8 cellular contexts compared by ENCODE assay signal in the genomic region with DNA sequence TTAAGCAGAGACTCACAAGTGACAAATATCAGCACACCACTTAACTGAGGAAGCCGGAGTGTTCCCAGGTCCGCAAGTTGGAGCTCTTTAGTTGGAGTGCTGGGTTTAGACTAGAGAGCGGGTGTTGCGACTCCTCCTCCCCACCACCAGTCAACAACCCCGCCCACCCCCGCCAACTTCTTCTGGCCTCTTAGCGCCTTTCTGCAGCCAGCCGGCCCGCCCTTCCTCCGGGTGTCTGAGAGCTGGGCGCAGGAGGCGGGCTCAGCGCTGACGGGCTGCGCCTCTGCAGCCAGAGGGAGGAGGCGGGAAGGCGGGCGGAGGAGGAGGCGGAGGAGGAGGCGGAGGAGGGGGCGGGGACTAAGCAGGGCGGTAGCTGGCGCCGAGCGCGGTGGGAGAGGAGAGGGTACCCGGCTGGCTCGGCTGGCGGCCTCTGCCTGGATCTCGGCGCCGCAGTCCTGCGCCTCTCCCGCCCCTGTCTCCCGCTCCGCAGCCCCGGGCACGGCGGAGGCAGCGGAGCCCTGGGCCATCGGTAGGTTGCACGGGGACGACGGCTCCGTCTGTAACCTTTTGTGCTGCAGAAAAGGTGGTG. TPM values are rescaled to one million over a fixed set of nuclear protein-coding genes. Genes with fewer than 3 reads are reported as not detected.
DNase-seq lines count a peak whose midpoint lies in the region; ATAC-seq and TF ChIP-seq lines count a peak whose summit lies in the region.

A gene with protein sequence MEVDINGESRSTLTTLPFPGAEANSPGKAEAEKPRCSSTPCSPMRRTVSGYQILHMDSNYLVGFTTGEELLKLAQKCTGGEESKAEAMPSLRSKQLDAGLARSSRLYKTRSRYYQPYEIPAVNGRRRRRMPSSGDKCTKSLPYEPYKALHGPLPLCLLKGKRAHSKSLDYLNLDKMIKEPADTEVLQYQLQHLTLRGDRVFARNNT (plus strand): TSS at position 396 of the 589 bp plus-strand sequence. CDS start 17,157 bp downstream, outside the sequence.

- TF ChIP-seq CTCF in GM13976 (IDR thresholded peaks at IDR 0.05; ENCODE audit: borderline replicate concordance, control extremely low read depth, extremely low read depth, insufficient read depth, missing control alignments), result no peak
- TF ChIP-seq CTCF in tibial nerve (IDR thresholded peaks at IDR 0.05), result peak in 1 of 5 experiments; percentile 11

- peaks cover 17% of the 10 kb centered on the region for H3K79me1 ChIP-seq in trophoblast cell (ENCODE audit: low read length)

- no peak within 1 kb of the TSS for H3K23ac ChIP-seq in trophoblast cell (ENCODE audit: low read length)

- H3K4me3 ChIP-seq in trophoblast cell (ENCODE audit: low read depth, low read length) (peak within 1 kb of the TSS; percentile 90), tibial nerve (peak within 1 kb of the TSS; percentile 71 to 96 (median 85))

- H3K9me3 Mint-ChIP-seq in T-cell, result no peaks in the 10 kb centered on the region

- TF ChIP-seq POLR2A in tibial nerve (IDR thresholded peaks at IDR 0.05), result peak in 1 of 2 donors; percentile 65

- in situ Hi-C loops in GM13976 (cut with MboI; ENCODE audit: low sequenced_read_pairs, unreplicated experiment), result no loop called here

- H2BK120ac ChIP-seq in trophoblast cell (ENCODE audit: insufficient read depth, low read length, poor library complexity), result peak within 1 kb of the TSS; percentile 88

- H3K4me2 ChIP-seq in trophoblast cell (ENCODE audit: low read length), result peak within 1 kb of the TSS; percentile 91

- TF ChIP-seq EP300 in tibial nerve (IDR thresholded peaks at IDR 0.05), result peak in 1 of 2 donors; percentile 75

- ATAC-seq in HG02852 (IDR thresholded peaks at IDR 0.05; ENCODE audit: unreplicated experiment) (peak; percentile 80), T-cell (replicated peaks in 1 of 4) (peak; percentile 91 to 94 (median 92))

- peak within 1 kb of the TSS; percentile 82 for H4K91ac ChIP-seq in trophoblast cell (ENCODE audit: low read depth, low read length)

- peak within 1 kb of the TSS; percentile 92 for H3K9ac ChIP-seq in trophoblast cell (ENCODE audit: low read length)

- H3K14ac ChIP-seq in trophoblast cell (ENCODE audit: low read length), result peak within 1 kb of the TSS; percentile 99

- H3K27me3 ChIP-seq in trophoblast cell (ENCODE audit: insufficient read depth, low read length) (no peaks in the 10 kb centered on the region), tibial nerve (no peaks in the 10 kb centered on the region)

- peak within 1 kb of the TSS; percentile 99 for H3K4ac ChIP-seq in trophoblast cell (ENCODE audit: low read depth, low read length)

- H4K8ac ChIP-seq in trophoblast cell (ENCODE audit: low read depth, low read length), result peak within 1 kb of the TSS; percentile 70

- H2AK5ac ChIP-seq in trophoblast cell (ENCODE audit: low read length), result peak within 1 kb of the TSS; percentile 85

- H3K36me3 ChIP-seq in trophoblast cell (ENCODE audit: control insufficient read depth in 1 of 2, insufficient read depth in 2 of 2, low read length in 2 of 2) (no peaks in the 10 kb centered on the region), tibial nerve (no peaks in the 10 kb centered on the region)

- H3K18ac ChIP-seq in trophoblast cell (ENCODE audit: low read length), result peak within 1 kb of the TSS; percentile 96

- H3K27ac ChIP-seq in trophoblast cell (ENCODE audit: low read depth, low read length), result peak within 1 kb of the TSS; percentile 87
- peak within 1 kb of the TSS; percentile 62 to 92 (median 90) for H3K27ac ChIP-seq in tibial nerve

- DNase-seq in GM13976 (ENCODE audit: low spot score), result peak; percentile 89
- DNase-seq in NCI-H146 (lab: John Stamatoyannopoulos, UW), result peak; percentile 95
- peak; percentile 82 to 95 (median 90) for DNase-seq in T-cell
- DNase-seq in amniotic epithelial cell (ENCODE audit: low read depth), result peak; percentile 97
- DNase-seq in cardiac septum (ENCODE audit: low spot score), result peak; percentile 99
- peak; percentile 97 to 99 for DNase-seq in trophoblast cell
- DNase-seq in tibial nerve (ENCODE audit: low spot score in 2 of 2), result peak; percentile 92

- H3K27me3 Mint-ChIP-seq in T-cell, result peaks cover 8% of the 10 kb centered on the region in 2 donors

- H3K4me3 Mint-ChIP-seq in T-cell, result peak within 1 kb of the TSS; percentile 82 to 86 (median 83)

- CTCF ChIA-PET in T-cell (lab: Charles Lee), result interaction anchor here (0.7 to 1.8 kb wide), 6 partner anchors 14 to 224 kb away, joined by 3 to 5 read pairs (median 4); a partner anchor contains a TSS

- peaks cover 0 to 7% of the 10 kb centered on the region in 2 experiments for H3K4me1 ChIP-seq in trophoblast cell (ENCODE audit: control insufficient read depth in 1 of 2, insufficient read depth in 2 of 2, low read length in 2 of 2)
- H3K4me1 ChIP-seq in tibial nerve, result peaks cover 0 to 47% (median 9%) of the 10 kb centered on the region in 4 donors

- no peaks in the 10 kb centered on the region for H3K9me3 ChIP-seq in trophoblast cell (ENCODE audit: insufficient read depth, low read depth, low read length)
- no peaks in the 10 kb centered on the region for H3K9me3 ChIP-seq in tibial nerve

- H2AFZ ChIP-seq in trophoblast cell (ENCODE audit: insufficient read depth, low read length, poor library complexity), result peak within 1 kb of the TSS; percentile 80

- H4K12ac ChIP-seq in trophoblast cell (ENCODE audit: low read depth, low read length), result peak within 1 kb of the TSS; percentile 89

- H3K27ac Mint-ChIP-seq in T-cell, result peak within 1 kb of the TSS; percentile 77 to 92

- POLR2A ChIA-PET in T-cell (lab: Charles Lee), result interaction anchor here in 1 of 2 donors (0.6 kb wide), 2 partner anchors 501 to 1776 kb away, joined by 3 read pairs; no protein-coding TSS in a partner anchor

- H3K36me3 Mint-ChIP-seq in T-cell, result no peaks in the 10 kb centered on the region

- H2BK5ac ChIP-seq in trophoblast cell (ENCODE audit: low read depth, low read length, poor library complexity), result peak within 1 kb of the TSS; percentile 84

- peak within 1 kb of the TSS; percentile 51 for H2BK12ac ChIP-seq in trophoblast cell (ENCODE audit: low read length)

- peaks cover 11 to 22% (median 18%) of the 10 kb centered on the region in 3 donors for H3K4me1 Mint-ChIP-seq in T-cell

- intact Hi-C loops in cardiac septum (cut with DNase I), result loop anchor here (10.0 kb wide), 1 partner anchor 306 kb away; a partner anchor contains a TSS

- no CpG with 5 or more reads among the region's 45 CpGs for WGBS in trophoblast cell (ENCODE audit: extremely low coverage, insufficient coverage, insufficient read length)
- 0 to 1% methylated on average over 13 to 38 of the region's 45 CpGs for WGBS in tibial nerve, 2 donors

- H3K79me2 ChIP-seq in trophoblast cell (ENCODE audit: control insufficient read depth, insufficient read depth, low read length, poor library complexity), result peaks cover 16% of the 10 kb centered on the region

RNA-seq across cellular contexts. Expression of the gene that starts here (rescaled TPM):
- 1 to 10 TPM; 1.0 to 4.6 (median 3.7) TPM for total RNA-seq in T-cell
- 3.4 TPM for total RNA-seq in cardiac septum
- polyA plus RNA-seq in trophoblast cell (2013), result 81.5 and 86.2 TPM in 2 replicates
- 10 to 100 TPM; 12.7 to 24.1 (median 17.1) TPM for total RNA-seq in tibial nerve

Comparison
In these comparisons a context has a peak if more than half of its experiments do, and no peak if none do; other contexts are left out.
1. Peak in every context shown above with its lines: DNase-seq, ATAC-seq, H3K4me3 ChIP-seq and H3K27ac ChIP-seq.